Comparison of ENCODE assay signal across 8 cellular contexts in genomic region chr14:75278422-75279152, GRCh38. TPM values are rescaled to one million over a fixed set of nuclear protein-coding genes. Genes with fewer than 3 reads are reported as not detected.
DNase-seq lines count a peak whose midpoint lies in the region; ATAC-seq, FAIRE-seq and TF ChIP-seq lines count a peak whose summit lies in the region.

TSS of gene FOS (plus strand) at chr14:75278828. CDS start at chr14:75278983, 155 bp downstream.

- DNase-seq in GM12891 (ENCODE audit: insufficient read length, low spot score): peak; percentile 97
- DNase-seq in NCI-H1417 treated with DMSO at 0.1 percent for 48 hours (lab: John Stamatoyannopoulos, UW): peak; percentile 89
- DNase-seq in activated naive CD8-positive, alpha-beta T cell treated with anti-CD3 and anti-CD28 coated beads, Interleukin-2, amount 50 U/mL, for 16 hours (ENCODE audit: low read depth, low spot score): peak; percentile 78
- DNase-seq in Right ventricle myocardium superior: peak; percentile 95
- peak; percentile 93 to 96 (median 95) for DNase-seq in pancreas
- peak; percentile 92 for DNase-seq in thyroid gland

- TF ChIP-seq CTCF in SU-DHL-6 (IDR thresholded peaks at IDR 0.05; ENCODE audit: insufficient read depth, low read length, poor library complexity, severe bottlenecking): no peak
- TF ChIP-seq CTCF in pancreas (IDR thresholded peaks at IDR 0.05): no peak
- TF ChIP-seq CTCF in thyroid gland (IDR thresholded peaks at IDR 0.05): peak in 1 of 6 experiments; percentile 23

- TF ChIP-seq POLR2A in GM12891 (IDR thresholded peaks at IDR 0.05; ENCODE audit: low read depth, low read length) (peak; percentile 98), thyroid gland (IDR thresholded peaks at IDR 0.05) (peak; percentile 100)

- H4K20me1 ChIP-seq in SU-DHL-6 (ENCODE audit: low read depth, low read length): no peaks in the 10 kb centered on the region

- no peaks in the 10 kb centered on the region for H3F3A ChIP-seq in SU-DHL-6 (ENCODE audit: insufficient read depth)

- 0% methylated on average over 67 to 69 of the region's 69 CpGs for WGBS in pancreas, 2 donors
- 0 to 1% methylated on average over 35 to 44 of the region's 69 CpGs for WGBS in thyroid gland, 2 donors

- no peaks in the 10 kb centered on the region for H3K79me2 ChIP-seq in SU-DHL-6 (ENCODE audit: insufficient read depth, low read length)

- H3K27me3 ChIP-seq in SU-DHL-6 (ENCODE audit: low read length) (no peaks in the 10 kb centered on the region), pancreas (no peaks in the 10 kb centered on the region), thyroid gland (no peaks in the 10 kb centered on the region)

- FAIRE-seq in GM12891 (lab: Jason Lieb, UNC): peak; percentile 99
- no peak for FAIRE-seq in pancreas (lab: Jason Lieb, UNC)

- H3K9ac ChIP-seq in SU-DHL-6 (ENCODE audit: low read length): peak within 1 kb of the TSS; percentile 60

- intact Hi-C loops in Right ventricle myocardium superior (cut with DNase I) (no loop called here), pancreas (cut with DNase I) (no loop called here), thyroid gland (cut with DNase I) (no loop called here)

- H3K9me2 ChIP-seq in SU-DHL-6 (replicated peaks; ENCODE audit: insufficient read depth, low read length): no peaks in the 10 kb centered on the region

- H2AFZ ChIP-seq in SU-DHL-6 (ENCODE audit: low read depth, low read length, severe bottlenecking): peak within 1 kb of the TSS; percentile 96

- ATAC-seq in HG02763 (IDR thresholded peaks at IDR 0.05; ENCODE audit: unreplicated experiment) (peak; percentile 70), Right ventricle myocardium superior (ENCODE audit: poor library complexity) (peak; percentile 85), pancreas (peak; percentile 67 to 82 (median 72))

- peak within 1 kb of the TSS; percentile 76 for H3K4me2 ChIP-seq in SU-DHL-6 (ENCODE audit: low read depth, low read length, poor library complexity, severe bottlenecking)

- peak within 1 kb of the TSS; percentile 54 for H3K4me3 ChIP-seq in SU-DHL-6 (ENCODE audit: insufficient read depth, low read length, poor library complexity, severe bottlenecking)
- H3K4me3 ChIP-seq in pancreas: peak within 1 kb of the TSS; percentile 49 to 99 (median 77)
- H3K4me3 ChIP-seq in thyroid gland (replicated peaks in 1 of 3): peak within 1 kb of the TSS; percentile 63 to 84 (median 81)

- H3K9me3 ChIP-seq in SU-DHL-6 (ENCODE audit: insufficient read depth, low read length) (no peaks in the 10 kb centered on the region), pancreas (no peaks in the 10 kb centered on the region), thyroid gland (no peaks in the 10 kb centered on the region)

- H3K27ac ChIP-seq in SU-DHL-6 (ENCODE audit: low read depth, low read length) (0 out of 2 replicates have a peak within 1 kb of the TSS, but pooled peaks have one; percentile 46), pancreas (peak within 1 kb of the TSS; percentile 99 to 100 (median 100)), thyroid gland (peak within 1 kb of the TSS; percentile 94 to 100 (median 100))

- peaks cover 11 to 33% (median 19%) of the 10 kb centered on the region in 3 donors for H3K4me1 ChIP-seq in pancreas
- peaks cover 34 to 55% of the 10 kb centered on the region in 2 donors for H3K4me1 ChIP-seq in thyroid gland

- H3K36me3 ChIP-seq in SU-DHL-6 (ENCODE audit: low read length) (no peaks in the 10 kb centered on the region), pancreas (peaks cover 0 to 18% (median 0%) of the 10 kb centered on the region in 3 donors), thyroid gland (peaks cover 11 to 35% of the 10 kb centered on the region in 2 donors)

TF ChIP-seq in GM12891, 5 proteins besides CTCF, POLR2A, EP300 and RAD21:
- no peak for TF ChIP-seq PAX5 (IDR thresholded peaks at IDR 0.05; ENCODE audit: insufficient read depth, low read length, severe bottlenecking)
- peak; percentile 92 for TF ChIP-seq TAF1 (IDR thresholded peaks at IDR 0.05; ENCODE audit: low read depth, low read length)
- 0 out of 2 replicates have a peak, but pooled peaks have one; percentile 15 for TF ChIP-seq SPI1 (IDR thresholded peaks at IDR 0.05; ENCODE audit: low read depth, low read length)
- peak; percentile 98 for TF ChIP-seq POLR2AphosphoS5 (IDR thresholded peaks at IDR 0.05; ENCODE audit: low read depth, low read length)
- peak; percentile 84 for TF ChIP-seq POU2F2 (IDR thresholded peaks at IDR 0.05; ENCODE audit: low read depth, low read length)

RNA-seq across cellular contexts. Expression of gene FOS, which starts in this region (rescaled TPM):
- polyA plus RNA-seq in GM12891 (2012; ENCODE audit: low read depth, missing spikeins): 6.8 TPM
- total RNA-seq in Right ventricle myocardium superior (11.9 TPM), pancreas (100 to 1,000 TPM in 2 of 6 donors, 10 to 100 TPM in 4; 56.4 to 209 (median 81.4) TPM), thyroid gland (100 to 1,000 TPM in 2 of 4 donors, 10 to 100 TPM in 2; 32.1 to 239 (median 121) TPM)
- polyA plus RNA-seq in pancreas: 100 to 1,000 TPM; 103 to 303 TPM

Comparison
In these comparisons a context has a peak if more than half of its experiments do, and no peak if none do; other contexts are left out.
1. Peak in every context shown above with its lines: DNase-seq, ATAC-seq, H3K4me3 ChIP-seq and H3K27ac ChIP-seq.
2. H3K27ac ChIP-seq: peak in every context shown above with its lines; median percentile 100 in thyroid gland; 100 in pancreas; 46 in SU-DHL-6.